In the genomic region with DNA sequence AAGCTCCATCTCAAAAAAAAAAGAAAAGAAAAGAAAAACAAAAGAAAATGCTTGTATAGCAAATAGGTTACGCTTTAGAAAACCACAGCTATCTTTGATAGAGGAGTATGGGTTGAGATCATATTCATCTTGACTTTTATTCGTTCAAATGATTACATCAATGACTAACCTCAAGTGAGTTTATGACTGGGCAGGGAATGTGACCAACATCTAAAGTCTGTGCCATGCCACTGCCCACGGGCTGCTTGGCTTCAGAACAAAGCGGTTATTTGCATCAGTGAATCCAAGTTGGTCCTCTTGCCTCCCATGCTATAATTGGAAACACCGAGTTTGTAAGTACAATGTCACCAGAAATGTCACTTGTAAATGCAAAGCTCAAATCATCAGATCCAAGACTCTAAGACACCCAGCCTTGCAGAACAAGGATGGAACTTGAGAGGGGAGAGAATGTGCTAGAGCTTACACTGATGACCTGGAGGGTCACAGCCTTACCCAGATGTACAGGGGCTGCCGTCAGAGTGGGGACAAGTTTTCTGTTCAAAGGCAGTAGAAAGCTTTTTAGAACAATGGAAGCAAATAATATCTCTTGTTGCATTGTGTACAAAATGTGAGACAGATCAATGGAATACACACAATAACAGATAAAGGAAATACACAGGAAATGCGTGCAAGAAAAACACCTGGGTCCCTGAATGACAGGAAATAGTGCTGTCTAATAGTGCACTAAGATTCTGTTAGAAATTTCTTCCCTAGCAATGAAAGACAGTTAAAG, we compare ENCODE assay signal across 13 cellular contexts. TPM values are rescaled to one million over a fixed set of nuclear protein-coding genes. Genes with fewer than 3 reads are reported as not detected.
DNase-seq lines count a peak whose midpoint lies in the region; ATAC-seq and TF ChIP-seq lines count a peak whose summit lies in the region.
"Had no signal": no experiment of that assay in that cellular context is flagged by ENCODE, and none has a peak within 500 bp of the region (broad histone marks: within the 10 kb centered on the region; RNA-seq: fewer than 3 reads in every experiment).

No MANE protein-coding gene starts in this region.

- intact Hi-C loops in activated CD8-positive, alpha-beta T cell treated with anti-CD3 and anti-CD28 coated beads for 36 hours (cut with micrococcal nuclease), result no loop called here
- intact Hi-C loops in mucosa of descending colon (cut with DNase I, micrococcal nuclease), result no loop called here

- peaks cover 12% of the 10 kb centered on the region for H3K4me1 Mint-ChIP-seq in activated CD8-positive, alpha-beta T cell treated with anti-CD3 and anti-CD28 coated beads for 36 hours (ENCODE audit: low read depth)

- H3K4me3 ChIP-seq in BLaER1 treated with 17β-estradiol and CSF1 and Interleukin-3, amounts not matched to agents 10 nM and 100 nM, result no peak overlapping the region
- H3K4me3 ChIP-seq in DOHH2 (ENCODE audit: low read length) (peak overlapping the region; percentile 34), mucosa of descending colon (no peak overlapping the region)

- no peak for TF ChIP-seq CTCF in DOHH2 (IDR thresholded peaks at IDR 0.05; ENCODE audit: low read depth, low read length, poor library complexity, severe bottlenecking)
- TF ChIP-seq CTCF in activated CD8-positive, alpha-beta T cell treated with anti-CD3 and anti-CD28 coated beads for 36 hours (IDR thresholded peaks at IDR 0.05), result no peak
- no peak for TF ChIP-seq CTCF in mucosa of descending colon (IDR thresholded peaks at IDR 0.05)

- peaks cover 0 to 34% (median 17%) of the 10 kb centered on the region in 10 experiments; a peak in 19 of 20 replicates for H3K4me1 ChIP-seq in BLaER1 treated with 17β-estradiol and CSF1 and Interleukin-3, amounts not matched to agents 10 nM and 100 nM
- H3K4me1 ChIP-seq in DOHH2 (ENCODE audit: control insufficient read depth, low read length) (peaks cover 13% of the 10 kb centered on the region), mucosa of descending colon (ENCODE audit: low read depth) (no peaks in the 10 kb centered on the region)

- peak overlapping the region; percentile 64 for H3K27ac Mint-ChIP-seq in activated CD8-positive, alpha-beta T cell treated with anti-CD3 and anti-CD28 coated beads for 36 hours

- no peaks in the 10 kb centered on the region for H3K79me2 ChIP-seq in DOHH2 (ENCODE audit: control insufficient read depth, low read length)

- no peaks in the 10 kb centered on the region for H3K36me3 ChIP-seq in BLaER1 treated with 17β-estradiol and CSF1 and Interleukin-3, amounts not matched to agents 10 nM and 100 nM
- H3K36me3 ChIP-seq in DOHH2 (ENCODE audit: control insufficient read depth, low read length), result no peaks in the 10 kb centered on the region
- H3K36me3 ChIP-seq in mucosa of descending colon (ENCODE audit: low read depth), result no peaks in the 10 kb centered on the region

- H4K20me1 ChIP-seq in BLaER1 treated with 17β-estradiol and CSF1 and Interleukin-3, amounts not matched to agents 10 nM and 100 nM, result peaks cover 0 to 2% (median 0%) of the 10 kb centered on the region in 11 experiments; a peak in 1 of 22 replicates
- no peaks in the 10 kb centered on the region for H4K20me1 ChIP-seq in DOHH2 (ENCODE audit: control insufficient read depth, insufficient read depth, low read depth, low read length)

- POLR2A ChIA-PET in activated CD8-positive, alpha-beta T cell treated with anti-CD3 and anti-CD28 coated beads for 36 hours (lab: Charles Lee), result interaction anchor here (0.7 kb wide), 1 partner anchor 322 kb away, joined by 3 read pairs; the partner anchor contains the start of gene PLXNA3

- peak overlapping the region in 3 of 11 experiments; percentile 3 to 76 (median 71); a peak in 4 of 22 replicates for H3K27ac ChIP-seq in BLaER1 treated with 17β-estradiol and CSF1 and Interleukin-3, amounts not matched to agents 10 nM and 100 nM
- peak overlapping the region; percentile 9; the same call in 1 of the 2 replicates for H3K27ac ChIP-seq in DOHH2 (ENCODE audit: low read depth, low read length)

- ATAC-seq in activated CD8-positive, alpha-beta T cell treated with anti-CD3 and anti-CD28 coated beads for 36 hours, result peak; percentile 40
- peak; percentile 40 for ATAC-seq in mucosa of descending colon
- ATAC-seq in HG02884 (IDR thresholded peaks at IDR 0.05; ENCODE audit: unreplicated experiment), result no peak
- ATAC-seq in HG02642 (IDR thresholded peaks at IDR 0.05; ENCODE audit: poor library complexity, unreplicated experiment), result no peak

- peak overlapping the region in 3 of 11 experiments; percentile 69 to 76 (median 73); a peak in 5 of 22 replicates for H3K9ac ChIP-seq in BLaER1 treated with 17β-estradiol and CSF1 and Interleukin-3, amounts not matched to agents 10 nM and 100 nM

- peak overlapping the region; percentile 8 to 70 (median 60); a peak in 20 of 22 replicates for H3K4me2 ChIP-seq in BLaER1 treated with 17β-estradiol and CSF1 and Interleukin-3, amounts not matched to agents 10 nM and 100 nM
- peak overlapping the region; percentile 64 for H3K4me2 ChIP-seq in DOHH2 (ENCODE audit: low read length)

- H3K9me3 Mint-ChIP-seq in activated CD8-positive, alpha-beta T cell treated with anti-CD3 and anti-CD28 coated beads for 36 hours, result no peaks in the 10 kb centered on the region

- DNase-seq in activated CD8-positive, alpha-beta T cell treated with anti-CD3 and anti-CD28 coated beads for 36 hours, result peak; percentile 35
- DNase-seq in mucosa of descending colon, result no peak
- DNase-seq in activated gamma-delta T cell (lab: John Stamatoyannopoulos, UW), result no peak
- no peak for DNase-seq in NCI-H748 treated with DMSO at 0.1 percent for 48 hours (lab: John Stamatoyannopoulos, UW)
- DNase-seq: effector CD4-positive, alpha-beta T cell; NCI-H1048 had no signal

- peak overlapping the region; percentile 59 for H3K4me3 Mint-ChIP-seq in activated CD8-positive, alpha-beta T cell treated with anti-CD3 and anti-CD28 coated beads for 36 hours

- CTCF ChIA-PET in activated CD8-positive, alpha-beta T cell treated with anti-CD3 and anti-CD28 coated beads for 36 hours (lab: Charles Lee), result interaction anchor here (0.9 to 1.0 kb wide), 2 partner anchors 10 to 173 kb away, joined by 3 read pairs; no protein-coding TSS in a partner anchor

- 0 out of 2 replicates have a peak, but pooled peaks cover 3% of the 10 kb centered on the region for H3F3A ChIP-seq in DOHH2 (ENCODE audit: control insufficient read depth, insufficient read depth)

- no peaks in the 10 kb centered on the region for H3K27me3 Mint-ChIP-seq in activated CD8-positive, alpha-beta T cell treated with anti-CD3 and anti-CD28 coated beads for 36 hours

- H3K27me3 ChIP-seq in BLaER1 treated with 17β-estradiol and CSF1 and Interleukin-3, amounts not matched to agents 10 nM and 100 nM, result peaks cover 56 to 98% (median 81%) of the 10 kb centered on the region in 11 experiments
- H3K27me3 ChIP-seq in DOHH2 (ENCODE audit: control insufficient read depth, low read length), result no peaks in the 10 kb centered on the region

- no peaks in the 10 kb centered on the region for H3K36me3 Mint-ChIP-seq in activated CD8-positive, alpha-beta T cell treated with anti-CD3 and anti-CD28 coated beads for 36 hours (ENCODE audit: low read depth)

- H3K9me3 ChIP-seq in BLaER1 treated with 17β-estradiol and CSF1 and Interleukin-3, amounts not matched to agents 10 nM and 100 nM (replicated peaks in 1 of 11), result peaks cover 0 to 23% (median 0%) of the 10 kb centered on the region in 11 experiments; a peak in 5 of 22 replicates
- H3K9me3 ChIP-seq in DOHH2 (ENCODE audit: control insufficient read depth, insufficient read depth, low read length) (no peaks in the 10 kb centered on the region), mucosa of descending colon (no peaks in the 10 kb centered on the region)

- H3K9me2 ChIP-seq in DOHH2 (replicated peaks; ENCODE audit: control insufficient read depth, low read length), result no peaks in the 10 kb centered on the region

RNA-seq across cellular contexts. Expression of gene OPN1LW, which starts 8.4 kb away (rescaled TPM):
- not detected for total RNA-seq in activated CD8-positive, alpha-beta T cell treated with anti-CD3 and anti-CD28 coated beads for 36 hours
- total RNA-seq in mucosa of descending colon, result not detected
- total RNA-seq: astrocyte, left lobe of liver, osteocyte had no signal

RNA-seq across cellular contexts. Expression of gene MECP2, which starts 38.1 kb away (rescaled TPM):
- total RNA-seq in activated CD8-positive, alpha-beta T cell treated with anti-CD3 and anti-CD28 coated beads for 36 hours, result 10 to 100 TPM; 63.7 to 65.1 TPM
- 10 to 100 TPM; 33.5 to 55.6 (median 35.6) TPM for total RNA-seq in mucosa of descending colon

RNA-seq across cellular contexts. Expression of gene OPN1MW, which starts 46.8 kb away (rescaled TPM):
- not detected for total RNA-seq in activated CD8-positive, alpha-beta T cell treated with anti-CD3 and anti-CD28 coated beads for 36 hours
- total RNA-seq in mucosa of descending colon, result not detected
- total RNA-seq: astrocyte, left lobe of liver, osteocyte had no signal

Comparison
In these comparisons a context has a peak if more than half of its experiments do, and no peak if none do; other contexts are left out.
1. ATAC-seq: peak in activated CD8-positive, alpha-beta T cell treated with anti-CD3 and anti-CD28 coated beads for 36 hours (single experiment) and mucosa of descending colon (single experiment); none in HG02884 (single experiment) and HG02642 (single experiment).